In the genomic region with DNA sequence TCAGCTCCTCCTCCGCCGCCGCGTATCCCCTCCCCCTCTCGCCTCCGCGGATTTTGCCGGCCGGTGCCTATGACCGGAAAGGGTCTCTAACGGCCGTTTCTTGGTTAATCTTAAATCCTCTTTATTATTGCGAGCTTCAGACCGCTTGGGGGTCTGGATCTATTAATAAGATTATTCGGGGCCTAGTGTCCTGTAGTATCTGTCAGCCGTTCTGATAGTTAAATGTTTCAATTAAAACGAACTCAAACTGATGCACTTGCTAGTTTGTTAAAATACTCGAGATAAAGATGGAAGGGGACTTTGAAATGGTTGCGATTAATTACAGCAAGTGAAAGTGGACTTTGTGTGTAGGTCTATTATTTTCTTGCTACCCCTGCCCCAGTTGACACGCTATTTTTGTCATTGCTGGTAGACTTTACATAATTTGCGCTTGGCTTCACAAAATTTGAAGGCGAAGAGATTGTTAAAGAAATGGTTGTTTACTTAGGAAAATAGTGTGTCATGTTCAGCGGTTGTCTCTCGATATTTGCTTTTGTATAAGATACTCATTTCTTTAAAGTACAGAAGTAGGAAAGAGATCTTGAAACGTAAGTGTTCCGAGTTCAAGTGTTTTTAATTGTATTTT, we compare ENCODE assay signal across 7 cellular contexts. TPM values are rescaled to one million over a fixed set of nuclear protein-coding genes. Genes with fewer than 3 reads are reported as not detected.
DNase-seq lines count a peak whose midpoint lies in the region; ATAC-seq and TF ChIP-seq lines count a peak whose summit lies in the region.

No MANE protein-coding gene starts in this region.

- H3K36me3 ChIP-seq in KOPT-K1 (ENCODE audit: insufficient read depth, low read length) (peaks cover 44% of the 10 kb centered on the region), heart right ventricle (peaks cover 0 to 33% (median 24%) of the 10 kb centered on the region in 9 donors), prostate gland (no peaks in the 10 kb centered on the region)

- ATAC-seq in GM19467 (IDR thresholded peaks at IDR 0.05; ENCODE audit: unreplicated experiment) (peak; percentile 14), heart right ventricle (peak in 6 of 8 donors; percentile 37 to 64 (median 58)), GM21576 (IDR thresholded peaks at IDR 0.05; ENCODE audit: unreplicated experiment) (no peak)

- TF ChIP-seq POLR2A in prostate gland (IDR thresholded peaks at IDR 0.05) = no peak

- DNase-seq in activated T-helper 1 cell treated with Interleukin-2 at 50 U/mL for 16 hours (ENCODE audit: low read depth) (peak; percentile 43), heart right ventricle (peak; percentile 72 to 81), prostate gland (ENCODE audit: low spot score) (peak; percentile 57), epidermal melanocyte (ENCODE audit: insufficient read length, low spot score) (no peak)

- H3K27me3 ChIP-seq in heart right ventricle (no peaks in the 10 kb centered on the region), prostate gland (replicated peaks; ENCODE audit: insufficient read depth) (no peaks in the 10 kb centered on the region)

- TF ChIP-seq CTCF in heart right ventricle (IDR thresholded peaks at IDR 0.05) (no peak), prostate gland (IDR thresholded peaks at IDR 0.05) (no peak)

- intact Hi-C loops in heart right ventricle (cut with DNase I) = loop anchor here in 4 of 10 donors (1.0 to 5.0 kb wide), 4 partner anchors 44 to 66 kb away; a partner anchor contains a TSS
- intact Hi-C loops in prostate gland (cut with DNase I) = loop anchor here (2.0 kb wide), 1 partner anchor 65 kb away; a partner anchor contains a TSS

- H3K4me1 ChIP-seq in heart right ventricle (peaks cover 0 to 51% (median 41%) of the 10 kb centered on the region in 9 donors), prostate gland (replicated peaks) (peaks cover 5% of the 10 kb centered on the region)

- 0% methylated on average over 26 of the region's 26 CpGs for WGBS in heart right ventricle, 2 donors
- WGBS in prostate gland = under 1% methylated on average over 26 of the region's 26 CpGs

- H3K4me3 ChIP-seq in heart right ventricle (peak overlapping the region; percentile 73 to 85 (median 78)), prostate gland (peak overlapping the region; percentile 63 to 65)

- H3K27ac ChIP-seq in KOPT-K1 (ENCODE audit: low read depth, low read length, poor library complexity, severe bottlenecking) (peak overlapping the region; percentile 100), heart right ventricle (peak overlapping the region; percentile 83 to 100 (median 99)), prostate gland (peak overlapping the region; percentile 99)

- H3K9me3 ChIP-seq in KOPT-K1 (ENCODE audit: insufficient read depth, low read length, poor library complexity, severe bottlenecking) = no peaks in the 10 kb centered on the region
- no peaks in the 10 kb centered on the region for H3K9me3 ChIP-seq in heart right ventricle
- no peaks in the 10 kb centered on the region for H3K9me3 ChIP-seq in prostate gland

RNA-seq across cellular contexts. Expression of a gene that starts 0.8 kb away (rescaled TPM):
- 100 to 1,000 TPM; 137 to 176 (median 156) TPM for total RNA-seq in heart right ventricle
- 100 to 1,000 TPM in 1 of 2 donors, 10 to 100 TPM in 1; 53.6 to 235 TPM for polyA plus RNA-seq in heart right ventricle
- 100 to 1,000 TPM; 213 to 222 TPM for total RNA-seq in prostate gland

RNA-seq across cellular contexts. Expression of a gene that starts 1.7 kb away (rescaled TPM):
- 10 to 100 TPM; 30.7 to 52.6 (median 46.3) TPM for total RNA-seq in heart right ventricle
- 10 to 100 TPM; 11.3 to 26.0 TPM for polyA plus RNA-seq in heart right ventricle
- 10 to 100 TPM; 55.9 to 65.3 TPM for total RNA-seq in prostate gland

RNA-seq across cellular contexts. Expression of a gene that starts 44.9 kb away (rescaled TPM):
- total RNA-seq in heart right ventricle = 1 to 10 TPM; 3.3 to 6.9 (median 5.5) TPM
- 10 to 100 TPM; 13.2 to 17.9 TPM for polyA plus RNA-seq in heart right ventricle
- 10 to 100 TPM; 11.6 to 16.8 TPM for total RNA-seq in prostate gland

RNA-seq across cellular contexts. Expression of a gene that starts 52.1 kb away (rescaled TPM):
- total RNA-seq in heart right ventricle = 10 to 100 TPM in 1 of 10 donors, 1 to 10 TPM in 9; 4.5 to 10.1 (median 6.9) TPM
- polyA plus RNA-seq in heart right ventricle = 1 to 10 TPM; 2.2 to 4.2 TPM
- 1 to 10 TPM; 2.3 to 4.4 TPM for total RNA-seq in prostate gland
